ENCODE assay signal across 26 cellular contexts in the genomic region with DNA sequence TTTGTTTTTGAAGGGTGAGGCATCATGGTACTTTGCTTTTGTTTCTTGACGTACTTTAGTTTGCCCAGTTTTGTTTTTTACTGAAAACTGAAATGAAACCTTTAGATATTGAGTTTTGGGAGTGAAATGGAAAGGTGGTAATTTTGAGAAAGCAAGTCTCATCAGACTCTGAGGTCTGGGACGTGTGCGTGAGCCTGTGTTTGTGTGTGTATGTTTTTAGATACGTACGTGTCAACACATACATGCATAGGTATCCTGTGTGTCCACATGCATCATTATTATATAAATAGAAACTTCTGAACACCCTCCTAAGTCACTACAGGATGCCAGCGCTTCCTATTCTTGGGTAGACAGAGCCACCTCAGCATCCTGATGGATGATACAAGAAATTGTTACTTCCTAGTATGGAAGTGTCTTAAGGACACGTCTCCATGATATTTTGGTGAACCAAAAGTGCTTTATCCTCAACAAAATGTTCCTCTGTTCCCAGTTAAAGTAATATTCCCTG. TPM values are rescaled to one million over a fixed set of nuclear protein-coding genes. Genes with fewer than 3 reads are reported as not detected.
DNase-seq lines count a peak whose midpoint lies in the region; ATAC-seq, FAIRE-seq and TF ChIP-seq lines count a peak whose summit lies in the region.
"Had no signal": no experiment of that assay in that cellular context is flagged by ENCODE, and none has a peak within 500 bp of the region (broad histone marks: within the 10 kb centered on the region; RNA-seq: fewer than 3 reads in every experiment).

No MANE protein-coding gene starts in this region.

- H2AFZ ChIP-seq in astrocyte (ENCODE audit: low read depth, low read length) (no peak overlapping the region), keratinocyte (ENCODE audit: control insufficient read depth, low read length) (peak overlapping the region; percentile 42), smooth muscle cell (ENCODE audit: low read depth) (peak overlapping the region; percentile 42)

- H3K27me3 ChIP-seq in astrocyte (ENCODE audit: insufficient read depth, low read length) (no peaks in the 10 kb centered on the region), keratinocyte (ENCODE audit: control insufficient read depth, extremely low read depth, insufficient read depth, low read length) (no peaks in the 10 kb centered on the region), smooth muscle cell (ENCODE audit: low read depth) (no peaks in the 10 kb centered on the region)
- H3K27me3 ChIP-seq: ascending aorta, foreskin keratinocyte, spleen had no signal

- H3K4me3 Mint-ChIP-seq in HFFc6 (peak overlapping the region; percentile 32; the same call in 1 of the 2 replicates), astrocyte (ENCODE audit: unreplicated experiment) (no peak overlapping the region)
- H3K4me3 Mint-ChIP-seq: natural killer cell had no signal

- H3K27me3 Mint-ChIP-seq in HFFc6 (ENCODE audit: insufficient read depth) (peaks cover 8% of the 10 kb centered on the region), astrocyte (ENCODE audit: low read depth, unreplicated experiment) (no peaks in the 10 kb centered on the region)

- H3K36me3 ChIP-seq in astrocyte (ENCODE audit: insufficient read depth, low read length) (no peaks in the 10 kb centered on the region), keratinocyte (ENCODE audit: control insufficient read depth in 2 of 2, extremely low read depth in 1 of 2, insufficient read depth in 2 of 2, low read length in 2 of 2) (peaks cover 0 to 12% of the 10 kb centered on the region in 2 experiments), smooth muscle cell (ENCODE audit: low read depth) (no peaks in the 10 kb centered on the region)
- H3K36me3 ChIP-seq: ascending aorta, esophagus muscularis mucosa had no signal

- no peak for FAIRE-seq in astrocyte (lab: Jason Lieb, UNC)
- FAIRE-seq in keratinocyte (lab: Jason Lieb, UNC) = no peak

- H3K4me2 ChIP-seq in astrocyte (ENCODE audit: low read length) = peak overlapping the region; percentile 41
- peak overlapping the region; percentile 52 for H3K4me2 ChIP-seq in keratinocyte (ENCODE audit: control insufficient read depth, extremely low read depth, insufficient read depth, low read depth, low read length)
- peak overlapping the region; percentile 71 for H3K4me2 ChIP-seq in smooth muscle cell

- H3K27ac Mint-ChIP-seq in HFFc6 (no peak overlapping the region), astrocyte (ENCODE audit: unreplicated experiment) (peak overlapping the region; percentile 20)
- H3K27ac Mint-ChIP-seq: endodermal cell had no signal

- H3K36me3 Mint-ChIP-seq in HFFc6 (ENCODE audit: low read depth) = no peaks in the 10 kb centered on the region
- peaks cover 4% of the 10 kb centered on the region for H3K36me3 Mint-ChIP-seq in astrocyte (ENCODE audit: low read depth, unreplicated experiment)
- H3K36me3 Mint-ChIP-seq: natural killer cell had no signal

- TF ChIP-seq CTCF in HFFc6 (IDR thresholded peaks at IDR 0.05) = no peak
- no peak for TF ChIP-seq CTCF in astrocyte (IDR thresholded peaks at IDR 0.05; ENCODE audit: insufficient read depth, low read depth, low read length)
- TF ChIP-seq CTCF in keratinocyte (optimal IDR thresholded peaks at IDR 0.05 in 1 of 3, IDR thresholded peaks at IDR 0.05 in 1 of 3, conservative IDR thresholded peaks at IDR 0.05 in 1 of 3; ENCODE audit: extremely low read depth in 1 of 3, insufficient read depth in 2 of 3, low read length in 3 of 3) = no peak
- TF ChIP-seq CTCF in smooth muscle cell (IDR thresholded peaks at IDR 0.05; ENCODE audit: borderline replicate concordance, insufficient read depth, poor library complexity, severe bottlenecking) = no peak

- 85% methylated on average over 7 of the region's 7 CpGs for whole genome bisulfite sequencing in smooth muscle cell (ENCODE audit: low lambda C conversion rate)

- ATAC-seq in GM21529 (IDR thresholded peaks at IDR 0.05; ENCODE audit: unreplicated experiment) = no peak

- H3K9ac ChIP-seq in astrocyte (ENCODE audit: low read length) (no peak overlapping the region), keratinocyte (ENCODE audit: control insufficient read depth, extremely low read depth, insufficient read depth, low read length) (peak overlapping the region; percentile 26), smooth muscle cell (ENCODE audit: low read depth) (peak overlapping the region; percentile 26)

- H3K4me1 Mint-ChIP-seq in HFFc6 (ENCODE audit: low read depth) = peaks cover 37% of the 10 kb centered on the region
- peaks cover 23% of the 10 kb centered on the region for H3K4me1 Mint-ChIP-seq in astrocyte (ENCODE audit: low read depth, unreplicated experiment)

- H3K9me3 ChIP-seq in astrocyte (ENCODE audit: insufficient read depth, low read depth, low read length) (no peaks in the 10 kb centered on the region), keratinocyte (ENCODE audit: control insufficient read depth, low read depth, low read length) (no peaks in the 10 kb centered on the region), smooth muscle cell (replicated peaks; ENCODE audit: low read depth) (no peaks in the 10 kb centered on the region)
- H3K9me3 ChIP-seq: ascending aorta, esophagus muscularis mucosa, spleen, stomach, tibial artery had no signal

- dilution Hi-C loops in keratinocyte (cut with MboI; ENCODE audit: extremely low pct_ligation_motif_present, low sequenced_read_pairs) = no loop called here

- peaks cover 17% of the 10 kb centered on the region for H3K4me1 ChIP-seq in astrocyte (ENCODE audit: insufficient read depth, low read length)
- peaks cover 42% of the 10 kb centered on the region for H3K4me1 ChIP-seq in keratinocyte (ENCODE audit: control insufficient read depth, extremely low read depth, insufficient read depth, low read length)
- peaks cover 26% of the 10 kb centered on the region for H3K4me1 ChIP-seq in smooth muscle cell (ENCODE audit: low read depth)
- H3K4me1 ChIP-seq: ascending aorta had no signal

- no peak overlapping the region for H3K27ac ChIP-seq in astrocyte (ENCODE audit: low read depth, low read length)
- peak overlapping the region; percentile 64 for H3K27ac ChIP-seq in keratinocyte (ENCODE audit: control insufficient read depth, insufficient read depth, low read length)
- H3K27ac ChIP-seq in smooth muscle cell (ENCODE audit: low read depth) = peak overlapping the region; percentile 75
- H3K27ac ChIP-seq: ascending aorta, esophagus muscularis mucosa, spleen, stomach, tibial artery, VCaP had no signal

- H3K9me3 Mint-ChIP-seq in HFFc6 (no peaks in the 10 kb centered on the region), astrocyte (ENCODE audit: unreplicated experiment) (no peaks in the 10 kb centered on the region)
- H3K9me3 Mint-ChIP-seq: endodermal cell, natural killer cell had no signal

- DNase-seq in HFFc6 (no peak), astrocyte (ENCODE audit: low read depth) (no peak), keratinocyte (ENCODE audit: low read depth, low spot score) (no peak), smooth muscle cell (lab: John Stamatoyannopoulos, UW; ENCODE audit: unreplicated experiment) (no peak), islet precursor cell (no peak), superior temporal gyrus (ENCODE audit: extremely low spot score) (no peak)
- DNase-seq: activated CD4-positive, alpha-beta T cell treated with anti-CD3 and anti-CD28 coated beads for 48 hours; activated CD8-positive, alpha-beta memory T cell treated with anti-CD3 and anti-CD28 coated beads for 24 hours; activated gamma-delta T cell; activated T-cell treated with anti-CD3 and anti-CD28 coated beads for 4 hours; cortex of kidney; natural killer cell; NCI-H1048; NCI-H1694; stomach; SW 1271; T1000; tibial artery had no signal

- H4K20me1 ChIP-seq in astrocyte (ENCODE audit: insufficient read depth, low read length) (no peaks in the 10 kb centered on the region), keratinocyte (ENCODE audit: control insufficient read depth, extremely low read depth, insufficient read depth, low read length) (no peaks in the 10 kb centered on the region), smooth muscle cell (ENCODE audit: low read depth) (no peaks in the 10 kb centered on the region)

- H3K79me2 ChIP-seq in astrocyte (ENCODE audit: insufficient read depth, low read length) (no peaks in the 10 kb centered on the region), keratinocyte (ENCODE audit: control insufficient read depth, insufficient read depth, low read length) (peaks cover 2% of the 10 kb centered on the region), smooth muscle cell (ENCODE audit: low read depth) (no peaks in the 10 kb centered on the region)

- peaks cover 18% of the 10 kb centered on the region for H3F3A ChIP-seq in smooth muscle cell (ENCODE audit: low read depth)

- H3K4me3 ChIP-seq in astrocyte (ENCODE audit: insufficient read depth, low read depth, low read length) (no peak overlapping the region), keratinocyte (ENCODE audit: control insufficient read depth in 2 of 3, extremely low read depth in 1 of 3, insufficient read depth in 2 of 3, low read depth in 1 of 3, low read length in 3 of 3) (peak overlapping the region in 1 of 3 experiments; percentile 26), smooth muscle cell (no peak overlapping the region)
- H3K4me3 ChIP-seq: lung, spleen had no signal

- H3K9me1 ChIP-seq in keratinocyte (ENCODE audit: control insufficient read depth, extremely low read depth, insufficient read depth, low read length) = no peaks in the 10 kb centered on the region

RNA-seq across cellular contexts. Expression of gene PROSER2, which starts 47.8 kb away (rescaled TPM):
- total RNA-seq in HFFc6 (2021; fragmentation: NEBNext Ultra II Directional; extraction: Animal tissue kit (Norgen Biotek cat#: 25700)) = 1 to 10 TPM in 5 of 6 experiments, under 1 TPM in 1; 0.74 to 2.9 (median 1.5) TPM
- total RNA-seq in astrocyte = 10.3 and 12.1 TPM in 2 replicates
- polyA plus RNA-seq in keratinocyte = 7.3 to 13.0 TPM (median 10.2 TPM) in 3 replicates
- 14.9 TPM for polyA plus RNA-seq in keratinocyte (2011; ENCODE audit: low read depth)
- polyA plus RNA-seq in keratinocyte (2011; cell fraction: cytosol; rRNA removed) = 6.2 and 10.5 TPM in 2 replicates
- polyA plus RNA-seq in keratinocyte (2011; cell fraction: nucleus; rRNA removed) = 11.8 and 14.4 TPM in 2 replicates
- 12.9 and 25.7 TPM in 2 replicates for polyA plus RNA-seq in keratinocyte (2012; ENCODE audit: low replicate concordance)
- polyA minus RNA-seq in keratinocyte = 4.8 to 20.4 TPM (median 6.0 TPM) in 3 replicates
- 16.3 TPM for polyA minus RNA-seq in keratinocyte (2011; cell fraction: cytosol; rRNA and poly(A)+ RNA removed)
- polyA minus RNA-seq in keratinocyte (2011; cell fraction: nucleus; rRNA and poly(A)+ RNA removed) = 7.8 and 14.4 TPM in 2 replicates
- 3.7 and 4.9 TPM in 2 replicates for total RNA-seq in smooth muscle cell
- polyA plus RNA-seq in smooth muscle cell = 8.2 and 26.3 TPM in 2 replicates
